Comparison of ENCODE assay signal across 29 cellular contexts in the genomic region with DNA sequence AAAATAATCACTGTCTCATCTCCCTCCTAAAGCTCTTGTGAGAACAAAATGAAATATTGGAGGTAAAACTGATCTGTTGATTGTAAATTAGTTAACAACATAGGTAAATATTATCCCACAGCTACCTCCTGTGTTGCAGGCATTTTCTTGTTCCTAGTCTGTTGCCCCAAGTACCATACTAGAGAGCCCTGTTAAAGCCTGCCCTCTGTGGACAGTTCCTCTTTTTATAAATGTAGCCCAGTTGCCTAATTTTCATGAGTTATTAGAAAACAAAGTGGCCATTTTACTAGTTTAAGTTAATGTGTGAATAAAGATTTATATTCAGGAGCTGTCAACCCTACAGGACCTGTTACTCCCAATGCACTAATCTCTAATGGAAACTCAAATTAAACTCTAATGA.
"Had no signal": no experiment of that assay in that cellular context is flagged by ENCODE, and none has a peak within 500 bp of the region (broad histone marks: within the 10 kb centered on the region; RNA-seq: fewer than 3 reads in every experiment).

No MANE protein-coding gene starts in this region.

- H3K27ac Mint-ChIP-seq: activated CD4-positive, alpha-beta T cell treated with anti-CD3 and anti-CD28 coated beads for 36 hours; activated CD8-positive, alpha-beta T cell treated with anti-CD3 and anti-CD28 coated beads for 36 hours; activated naive CD4-positive, alpha-beta T cell treated with anti-CD3 and anti-CD28 coated beads, Interleukin-2, amount 50 U/mL, for 72 hours; activated naive CD8-positive, alpha-beta T cell treated with anti-CD3 and anti-CD28 coated beads, Interleukin-2, amount 10 ng/mL, durations not matched to agents 7 days and 5 days; activated T-helper 17 cell treated with anti-CD3 and anti-CD28 coated beads, Interleukin-2, amount 50 U/mL, for 72 hours; brain; endodermal cell; T-helper 17 cell; T-helper 2 cell treated with Interferon-gamma antibody and Interleukin-4, amounts not matched to agents 5 μg/mL and 100 μg/mL, for 36 hours had no signal

- H3K27me3 Mint-ChIP-seq: activated naive CD8-positive, alpha-beta T cell treated with anti-CD3 and anti-CD28 coated beads, Interleukin-2, amount 10 ng/mL, durations not matched to agents 7 days and 5 days had no signal

- DNase-seq: activated CD4-positive, alpha-beta T cell treated with anti-CD3 and anti-CD28 coated beads for 36 hours; activated CD4-positive, alpha-beta T cell treated with anti-CD3 and anti-CD28 coated beads, Interleukin-2, amount 50 U/mL, for 1 hour; activated CD4-positive, alpha-beta T cell treated with anti-CD3 and anti-CD28 coated beads, Interleukin-2, amount 50 U/mL, for 48 hours; activated CD4-positive, CD25-positive, alpha-beta regulatory T cell; activated CD4-positive, CD25-positive, alpha-beta regulatory T cell treated with anti-CD3 and anti-CD28 coated beads, Interleukin-2, amount 50 U/mL, for 72 hours; activated CD8-positive, alpha-beta memory T cell treated with anti-CD3 and anti-CD28 coated beads for 24 hours; activated CD8-positive, alpha-beta T cell treated with anti-CD3 and anti-CD28 coated beads for 36 hours; activated effector memory CD4-positive, alpha-beta T cell treated with Interleukin-2 at 50 U/mL for 16 hours; activated gamma-delta T cell treated with Interleukin-2 at 50 U/mL for 16 hours; activated naive CD4-positive, alpha-beta T cell treated with Interleukin-2 at 50 U/mL for 16 hours; activated naive CD8-positive, alpha-beta T cell treated with anti-CD3 and anti-CD28 coated beads, Interleukin-2, amount 10 ng/mL, durations not matched to agents 7 days and 5 days; activated T-cell treated with anti-CD3 and anti-CD28 coated beads, Interleukin-2, amount 50 U/mL, for 4 hours; central memory CD4-positive, alpha-beta T cell; cerebellar nuclear complex; colonic mucosa; dorsolateral prefrontal cortex; effector memory CD4-positive, alpha-beta T cell; endodermal cell; foreskin keratinocyte; gastrocnemius medialis; glutamatergic neuron; heart left ventricle; T-helper 17 cell; T1000 had no signal

- H3K4me3 Mint-ChIP-seq: activated CD4-positive, alpha-beta T cell treated with anti-CD3 and anti-CD28 coated beads for 36 hours; activated CD8-positive, alpha-beta T cell treated with anti-CD3 and anti-CD28 coated beads for 36 hours; activated naive CD8-positive, alpha-beta T cell treated with anti-CD3 and anti-CD28 coated beads, Interleukin-2, amount 10 ng/mL, durations not matched to agents 7 days and 5 days; activated T-cell treated with anti-CD3 and anti-CD28 coated beads, Interleukin-2, amount 50 U/mL, for 4 hours; activated T-helper 17 cell treated with anti-CD3 and anti-CD28 coated beads, Interleukin-2, amount 50 U/mL, for 72 hours; brain; endodermal cell; T-helper 17 cell; T-helper 2 cell treated with Interferon-gamma antibody and Interleukin-4, amounts not matched to agents 5 μg/mL and 100 μg/mL, for 36 hours had no signal

- H3K36me3 Mint-ChIP-seq: activated naive CD4-positive, alpha-beta T cell treated with anti-CD3 and anti-CD28 coated beads, Interleukin-2, amount 50 U/mL, for 72 hours; activated naive CD8-positive, alpha-beta T cell treated with anti-CD3 and anti-CD28 coated beads, Interleukin-2, amount 10 ng/mL, durations not matched to agents 7 days and 5 days; brain had no signal

- H3K9me3 Mint-ChIP-seq: activated naive CD4-positive, alpha-beta T cell treated with anti-CD3 and anti-CD28 coated beads, Interleukin-2, amount 50 U/mL, for 72 hours; activated naive CD8-positive, alpha-beta T cell treated with anti-CD3 and anti-CD28 coated beads, Interleukin-2, amount 10 ng/mL, durations not matched to agents 7 days and 5 days; activated T-cell treated with anti-CD3 and anti-CD28 coated beads, Interleukin-2, amount 50 U/mL, for 4 hours; endodermal cell; T-helper 2 cell treated with Interferon-gamma antibody and Interleukin-4, amounts not matched to agents 5 μg/mL and 100 μg/mL, for 36 hours had no signal

- H3K4me1 Mint-ChIP-seq: activated CD4-positive, alpha-beta T cell treated with anti-CD3 and anti-CD28 coated beads for 36 hours; activated naive CD8-positive, alpha-beta T cell treated with anti-CD3 and anti-CD28 coated beads, Interleukin-2, amount 10 ng/mL, durations not matched to agents 7 days and 5 days; activated T-helper 17 cell treated with anti-CD3 and anti-CD28 coated beads, Interleukin-2, amount 50 U/mL, for 72 hours; brain; T-helper 17 cell had no signal

- ATAC-seq: activated CD4-positive, alpha-beta T cell treated with anti-CD3 and anti-CD28 coated beads for 36 hours; activated CD8-positive, alpha-beta T cell treated with anti-CD3 and anti-CD28 coated beads for 36 hours; activated naive CD4-positive, alpha-beta T cell treated with anti-CD3 and anti-CD28 coated beads, Interleukin-2, amount 50 U/mL, for 72 hours; activated T-cell treated with anti-CD3 and anti-CD28 coated beads, Interleukin-2, amount 50 U/mL, for 4 hours; activated T-helper 17 cell treated with anti-CD3 and anti-CD28 coated beads, Interleukin-2, amount 50 U/mL, for 72 hours; esophagus mucosa; foreskin keratinocyte; gastrocnemius medialis; heart left ventricle; T-helper 17 cell had no signal
